ENCODE assay signal across 21 cellular contexts in the genomic region with DNA sequence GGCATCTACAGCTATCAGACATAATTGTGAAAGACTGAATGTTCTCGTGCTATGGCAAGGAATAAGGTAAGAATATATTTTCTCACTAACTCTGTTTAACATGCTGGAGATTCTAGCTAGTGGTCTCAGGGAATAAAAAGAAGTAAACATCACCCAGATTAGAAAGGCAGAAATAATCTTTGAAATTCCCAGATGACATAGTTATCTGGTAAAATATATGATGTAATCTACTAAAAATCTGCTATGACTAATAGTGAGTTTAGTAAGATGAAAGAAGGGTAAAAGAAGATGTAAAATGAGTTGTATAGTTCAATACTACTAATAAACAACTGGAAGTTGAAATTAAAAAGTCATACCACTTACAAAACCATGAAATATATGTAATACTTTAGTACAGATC.
DNase-seq lines count a peak whose midpoint lies in the region; ATAC-seq, FAIRE-seq and TF ChIP-seq lines count a peak whose summit lies in the region.
"Had no signal": no experiment of that assay in that cellular context is flagged by ENCODE, and none has a peak within 500 bp of the region (broad histone marks: within the 10 kb centered on the region; RNA-seq: fewer than 3 reads in every experiment).

No MANE protein-coding gene starts in this region.

- no peak overlapping the region for H3K4ac ChIP-seq in mesenchymal stem cell (ENCODE audit: low read depth in 1 of 2, low read length in 2 of 2)

- H3F3A ChIP-seq in PC-3 (ENCODE audit: low read length, unreplicated experiment): no peaks in the 10 kb centered on the region

- DNase-seq in PC-3: peak; percentile 18
- peak; percentile 1 for DNase-seq in astrocyte (ENCODE audit: low read depth)
- DNase-seq in epithelial cell of esophagus (ENCODE audit: low read depth): peak; percentile 10
- DNase-seq in mesenchymal stem cell: peak; percentile 17
- DNase-seq in COLO829 (ENCODE audit: low spot score): no peak
- no peak for DNase-seq in natural killer cell
- DNase-seq: BE2C; CD4-positive, alpha-beta memory T cell; COR-L47; DMS153; DMS79 treated with DMSO at 0.1 percent for 48 hours; EL; GDM1; GM23248 had no signal

- H2BK5ac ChIP-seq in mesenchymal stem cell (ENCODE audit: low read depth, low read length, poor library complexity, severe bottlenecking): no peak overlapping the region

- POLR2A ChIA-PET in PC-3 (lab: Charles Lee; ENCODE audit: unreplicated experiment): no interaction called here

- H3K27me3 Mint-ChIP-seq in astrocyte (ENCODE audit: low read depth, unreplicated experiment) (no peaks in the 10 kb centered on the region), natural killer cell (ENCODE audit: low read depth in 2 of 2) (no peaks in the 10 kb centered on the region)
- H3K27me3 Mint-ChIP-seq: CD4-positive, alpha-beta memory T cell had no signal

- no peaks in the 10 kb centered on the region for H3K27me3 ChIP-seq in PC-3 (ENCODE audit: low read length)
- no peaks in the 10 kb centered on the region for H3K27me3 ChIP-seq in astrocyte (ENCODE audit: insufficient read depth, low read length)
- no peaks in the 10 kb centered on the region for H3K27me3 ChIP-seq in mesenchymal stem cell (ENCODE audit: control insufficient read depth in 1 of 2, insufficient read depth in 1 of 2, low read length in 2 of 2)
- H3K27me3 ChIP-seq: BE2C had no signal

- no peak overlapping the region for H4K8ac ChIP-seq in mesenchymal stem cell (ENCODE audit: low read length)

- WGBS in mesenchymal stem cell: no CpG with 5 or more reads among the region's 1 CpG

- H3K4me3 ChIP-seq in PC-3 (ENCODE audit: low read length) (no peak overlapping the region), astrocyte (ENCODE audit: insufficient read depth, low read depth, low read length) (no peak overlapping the region), epithelial cell of esophagus (ENCODE audit: low read length) (no peak overlapping the region), mesenchymal stem cell (ENCODE audit: insufficient read depth in 1 of 2, low read depth in 1 of 2, low read length in 2 of 2) (no peak overlapping the region)
- H3K4me3 ChIP-seq: A549, GM23248 had no signal

- H2BK12ac ChIP-seq in mesenchymal stem cell (ENCODE audit: low read length in 2 of 2): no peak overlapping the region

- no peak overlapping the region for H3K23ac ChIP-seq in mesenchymal stem cell (ENCODE audit: low read length in 2 of 2)

- H3K4me1 Mint-ChIP-seq in astrocyte (ENCODE audit: low read depth, unreplicated experiment) (peaks cover 16% of the 10 kb centered on the region), natural killer cell (no peaks in the 10 kb centered on the region)
- H3K4me1 Mint-ChIP-seq: CD4-positive, alpha-beta memory T cell had no signal

- H3K9me3 ChIP-seq in PC-3 (ENCODE audit: low read length) (no peaks in the 10 kb centered on the region), astrocyte (ENCODE audit: insufficient read depth, low read depth, low read length) (no peaks in the 10 kb centered on the region), mesenchymal stem cell (ENCODE audit: control insufficient read depth, low read length) (no peaks in the 10 kb centered on the region)
- H3K9me3 ChIP-seq: A549, BE2C had no signal

- H2AK5ac ChIP-seq in mesenchymal stem cell (ENCODE audit: low read length, severe bottlenecking): no peak overlapping the region

- H2BK120ac ChIP-seq in mesenchymal stem cell (ENCODE audit: low read depth, low read length): no peak overlapping the region

- peaks cover 2% of the 10 kb centered on the region for H3K9me3 Mint-ChIP-seq in astrocyte (ENCODE audit: unreplicated experiment)
- peaks cover 6 to 16% of the 10 kb centered on the region in 2 donors for H3K9me3 Mint-ChIP-seq in natural killer cell

- H3K27ac Mint-ChIP-seq in astrocyte (ENCODE audit: unreplicated experiment): peak overlapping the region; percentile 42
- no peak overlapping the region for H3K27ac Mint-ChIP-seq in natural killer cell
- H3K27ac Mint-ChIP-seq: CD4-positive, alpha-beta memory T cell had no signal

- H3K18ac ChIP-seq in mesenchymal stem cell (ENCODE audit: low read depth in 1 of 2, low read length in 2 of 2): no peak overlapping the region

- H3K36me3 Mint-ChIP-seq in astrocyte (ENCODE audit: low read depth, unreplicated experiment): no peaks in the 10 kb centered on the region
- H3K36me3 Mint-ChIP-seq in natural killer cell: no peaks in the 10 kb centered on the region

- H3K27ac ChIP-seq in PC-3 (ENCODE audit: low read length) (no peak overlapping the region), astrocyte (ENCODE audit: low read depth, low read length) (no peak overlapping the region), mesenchymal stem cell (ENCODE audit: low read length, poor library complexity, severe bottlenecking) (no peak overlapping the region)
- H3K27ac ChIP-seq: A549, C4-2B, GM23248, HL-60 had no signal

- H3K9ac ChIP-seq in PC-3 (ENCODE audit: low read length) (no peak overlapping the region), astrocyte (ENCODE audit: low read length) (no peak overlapping the region), mesenchymal stem cell (ENCODE audit: low read length) (no peak overlapping the region)
- H3K9ac ChIP-seq: GM23248 had no signal

- CTCF ChIA-PET in PC-3 (lab: Charles Lee): no interaction called here

- FAIRE-seq in astrocyte (lab: Jason Lieb, UNC): no peak
- FAIRE-seq: A549, GM12892, H54 had no signal

- H3K4me2 ChIP-seq in PC-3 (ENCODE audit: low read length): no peak overlapping the region
- H3K4me2 ChIP-seq in astrocyte (ENCODE audit: low read length): no peak overlapping the region
- H3K4me2 ChIP-seq in mesenchymal stem cell (ENCODE audit: low read length, poor library complexity, severe bottlenecking): no peak overlapping the region
- H3K4me2 ChIP-seq: A549 had no signal

- peaks cover 6% of the 10 kb centered on the region for H3K4me1 ChIP-seq in PC-3 (ENCODE audit: insufficient read depth, low read length)
- no peaks in the 10 kb centered on the region for H3K4me1 ChIP-seq in astrocyte (ENCODE audit: insufficient read depth, low read length)
- H3K4me1 ChIP-seq in mesenchymal stem cell (ENCODE audit: control insufficient read depth, insufficient read depth, low read depth, low read length): no peaks in the 10 kb centered on the region
- H3K4me1 ChIP-seq: A549, BE2C had no signal

- TF ChIP-seq CTCF in PC-3 (conservative IDR thresholded peaks at IDR 0.05; ENCODE audit: low read depth, low read length) (no peak), astrocyte (IDR thresholded peaks at IDR 0.05; ENCODE audit: insufficient read depth, low read depth, low read length) (no peak), epithelial cell of esophagus (IDR thresholded peaks at IDR 0.05; ENCODE audit: insufficient read depth, low read depth, low read length, missing control alignments) (no peak), natural killer cell (IDR thresholded peaks at IDR 0.05) (no peak)

- no peaks in the 10 kb centered on the region for H3K9me2 ChIP-seq in PC-3 (replicated peaks; ENCODE audit: low read length)

- BruUV-seq in PC-3 (replicated peaks; lab: Mats Ljungman, UMichigan): no TSS peak

- H3K79me1 ChIP-seq in mesenchymal stem cell (replicated peaks; ENCODE audit: low read length, poor library complexity, severe bottlenecking): no peaks in the 10 kb centered on the region

- H2AFZ ChIP-seq in PC-3 (ENCODE audit: low read length) (no peak overlapping the region), astrocyte (ENCODE audit: low read depth, low read length) (no peak overlapping the region), mesenchymal stem cell (ENCODE audit: low read depth, low read length) (no peak overlapping the region)
- H2AFZ ChIP-seq: GM23248 had no signal

- no peaks in the 10 kb centered on the region for H3K36me3 ChIP-seq in PC-3 (ENCODE audit: low read depth, low read length)
- no peaks in the 10 kb centered on the region for H3K36me3 ChIP-seq in astrocyte (ENCODE audit: insufficient read depth, low read length)
- no peaks in the 10 kb centered on the region for H3K36me3 ChIP-seq in mesenchymal stem cell (ENCODE audit: control insufficient read depth in 1 of 2, insufficient read depth in 2 of 2, low read depth in 1 of 2, low read length in 2 of 2)
- H3K36me3 ChIP-seq: BE2C had no signal

- H3K79me2 ChIP-seq in PC-3 (ENCODE audit: low read length): no peaks in the 10 kb centered on the region
- H3K79me2 ChIP-seq in astrocyte (ENCODE audit: insufficient read depth, low read length): no peaks in the 10 kb centered on the region

- H2BK15ac ChIP-seq in mesenchymal stem cell (ENCODE audit: low read depth, poor library complexity, severe bottlenecking): no peak overlapping the region

- intact Hi-C loops in PC-3 (cut with micrococcal nuclease) (no loop called here), natural killer cell (cut with micrococcal nuclease) (no loop called here)

- H4K20me1 ChIP-seq in PC-3 (ENCODE audit: low read length): no peaks in the 10 kb centered on the region
- H4K20me1 ChIP-seq in astrocyte (ENCODE audit: insufficient read depth, low read length): no peaks in the 10 kb centered on the region

- H3K4me3 Mint-ChIP-seq in astrocyte (ENCODE audit: unreplicated experiment): no peak overlapping the region
- H3K4me3 Mint-ChIP-seq in natural killer cell: no peak overlapping the region
- H3K4me3 Mint-ChIP-seq: CD4-positive, alpha-beta memory T cell had no signal

- ATAC-seq in PC-3 (no peak), GM18519 (IDR thresholded peaks at IDR 0.05; ENCODE audit: low FRiP score, unreplicated experiment) (no peak), natural killer cell (no peak)
- ATAC-seq: A549, HCT116 had no signal

- H3K14ac ChIP-seq in mesenchymal stem cell (ENCODE audit: low read length in 2 of 2): no peak overlapping the region

- H4K91ac ChIP-seq in mesenchymal stem cell (ENCODE audit: low read length): no peak overlapping the region

Comparison
In these comparisons a context has a peak if more than half of its experiments do, and no peak if none do; other contexts are left out.
1. DNase-seq: peak in PC-3 (single experiment), astrocyte (single experiment), epithelial cell of esophagus (single experiment) and mesenchymal stem cell (single experiment); none in COLO829 (single experiment) and natural killer cell (single experiment).